In genomic region chr10:132138596-132138995, GRCh38 we compare ENCODE assay signal across 19 cellular contexts. TPM values are rescaled to one million over a fixed set of nuclear protein-coding genes. Genes with fewer than 3 reads are reported as not detected.
"Had no signal": no experiment of that assay in that cellular context is flagged by ENCODE, and none has a peak within 500 bp of the region (broad histone marks: within the 10 kb centered on the region; RNA-seq: fewer than 3 reads in every experiment).

No MANE protein-coding gene starts in this region.

- H3K4me3 Mint-ChIP-seq: activated naive CD8-positive, alpha-beta T cell treated with anti-CD3 and anti-CD28 coated beads for 36 hours; activated T-helper 1 cell treated with anti-CD3 and anti-CD28 coated beads, Interleukin-12 subunit alpha, Interleukin-12 subunit beta, Interleukin-2, Interleukin-4 antibody, amounts not matched to agents 30 ng/mL and 10 ng/mL and 1 ng/mL, durations not matched to agents 14 hours and 24 hours and 36 hours; endodermal cell; nephron progenitor cell; T-helper 1 cell treated with Interleukin-12 subunit alpha and Interleukin-12 subunit beta and Interleukin-4 antibody, amounts not matched to agents 30 μg/mL and 1 μg/mL, for 36 hours had no signal

- H3K27ac ChIP-seq: cardiac muscle cell, SJCRH30, transverse colon had no signal

- H3K4me1 Mint-ChIP-seq: activated naive CD8-positive, alpha-beta T cell treated with anti-CD3 and anti-CD28 coated beads for 36 hours; endodermal cell had no signal

- DNase-seq: activated CD4-positive, alpha-beta T cell treated with anti-CD3 and anti-CD28 coated beads, Interleukin-2, amount 50 U/mL, for 4 hours; activated CD4-positive, CD25-positive, alpha-beta regulatory T cell treated with anti-CD3 and anti-CD28 coated beads, Interleukin-2, amount 50 U/mL, for 72 hours; activated naive CD4-positive, alpha-beta T cell; activated naive CD8-positive, alpha-beta T cell treated with anti-CD3 and anti-CD28 coated beads for 36 hours; amniotic stem cell; endodermal cell; foreskin melanocyte; hypothalamus; islet precursor cell; nephron progenitor cell; occipital lobe; SJCRH30; stimulated activated naive CD8-positive, alpha-beta T cell treated with anti-CD3 and anti-CD28 coated beads, Interleukin-15, Interleukin-2, amounts not matched to agents 100 U/mL and 50 U/mL, for 24 hours; substantia nigra; transverse colon had no signal

- H3K4me3 ChIP-seq: cardiac muscle cell, SJCRH30, transverse colon had no signal

- H3K4me1 ChIP-seq: SJCRH30, transverse colon had no signal

- H3K9me3 Mint-ChIP-seq: activated naive CD8-positive, alpha-beta T cell treated with anti-CD3 and anti-CD28 coated beads for 36 hours; activated T-helper 1 cell treated with anti-CD3 and anti-CD28 coated beads, Interleukin-12 subunit alpha, Interleukin-12 subunit beta, Interleukin-2, Interleukin-4 antibody, amounts not matched to agents 30 ng/mL and 10 ng/mL and 1 ng/mL, durations not matched to agents 14 hours and 24 hours and 36 hours; endodermal cell; nephron progenitor cell; T-helper 1 cell treated with Interleukin-12 subunit alpha and Interleukin-12 subunit beta and Interleukin-4 antibody, amounts not matched to agents 30 μg/mL and 1 μg/mL, for 36 hours had no signal

- H3K27me3 ChIP-seq: cardiac muscle cell, SJCRH30 had no signal

- H3K36me3 ChIP-seq: cardiac muscle cell, SJCRH30, transverse colon had no signal

- H3K9me3 ChIP-seq: SJCRH30, transverse colon had no signal

- H3K27ac Mint-ChIP-seq: activated naive CD8-positive, alpha-beta T cell treated with anti-CD3 and anti-CD28 coated beads for 36 hours; activated T-helper 1 cell treated with anti-CD3 and anti-CD28 coated beads, Interleukin-12 subunit alpha, Interleukin-12 subunit beta, Interleukin-2, Interleukin-4 antibody, amounts not matched to agents 30 ng/mL and 10 ng/mL and 1 ng/mL, durations not matched to agents 14 hours and 24 hours and 36 hours; endodermal cell; nephron progenitor cell; progenitor cell of endocrine pancreas; T-helper 1 cell treated with Interleukin-12 subunit alpha and Interleukin-12 subunit beta and Interleukin-4 antibody, amounts not matched to agents 30 μg/mL and 1 μg/mL, for 36 hours had no signal

- ATAC-seq: stimulated activated naive CD8-positive, alpha-beta T cell treated with anti-CD3 and anti-CD28 coated beads, Interleukin-15, Interleukin-2, amounts not matched to agents 100 U/mL and 50 U/mL, for 24 hours had no signal

- H3K36me3 Mint-ChIP-seq: activated naive CD8-positive, alpha-beta T cell treated with anti-CD3 and anti-CD28 coated beads for 36 hours had no signal

RNA-seq across cellular contexts. Expression of gene DPYSL4, which starts 48.2 kb away (rescaled TPM):
- total RNA-seq: SJCRH30 had no signal
